In the genomic region with DNA sequence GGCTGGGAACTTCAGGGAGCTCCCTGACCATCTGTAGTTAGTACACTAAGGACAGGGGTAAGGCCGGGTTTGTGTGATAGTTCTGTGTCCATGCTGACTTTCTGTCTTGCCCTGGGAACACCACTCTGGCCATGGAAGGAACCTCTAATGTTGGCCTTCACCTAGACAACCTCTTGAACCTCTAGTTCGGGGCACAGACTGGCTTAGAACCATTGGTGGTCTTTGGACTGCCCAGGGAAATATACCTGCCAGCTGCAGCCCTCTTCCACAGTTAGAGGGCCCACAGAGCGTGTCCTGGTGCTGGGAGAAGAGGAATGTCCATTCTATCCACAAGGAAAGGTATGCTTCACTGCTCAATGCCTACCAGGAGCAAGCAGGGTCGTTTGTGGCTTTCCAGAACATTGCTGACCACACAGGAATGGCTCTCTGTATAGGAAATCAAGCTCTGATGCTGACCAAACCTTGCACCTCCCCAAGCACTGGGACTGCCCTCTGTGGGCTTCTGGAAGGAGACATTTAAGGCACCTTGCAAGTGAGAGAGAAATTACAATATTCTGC, we compare ENCODE assay signal across 20 cellular contexts.
A peak's percentile ranks its signal among the peaks of the same experiment; 100 is the strongest.
DNase-seq lines count a peak whose midpoint lies in the region; ATAC-seq, FAIRE-seq and TF ChIP-seq lines count a peak whose summit lies in the region.
"Had no signal": no experiment of that assay in that cellular context is flagged by ENCODE, and none has a peak within 500 bp of the region (broad histone marks: within the 10 kb centered on the region; RNA-seq: fewer than 3 reads in every experiment).

No MANE protein-coding gene starts in this region.

- no peak overlapping the region for H3K27ac Mint-ChIP-seq in endodermal cell
- H3K27ac Mint-ChIP-seq: CD4-positive, alpha-beta memory T cell; HFFc6 had no signal

- no peaks in the 10 kb centered on the region for H3K9me3 ChIP-seq in BLaER1 treated with 17β-estradiol and CSF1 and Interleukin-3, amounts not matched to agents 10 nM and 100 nM (replicated peaks in 1 of 11)
- H3K9me3 ChIP-seq in endodermal cell (ENCODE audit: control insufficient read depth, low read length): no peaks in the 10 kb centered on the region
- no peaks in the 10 kb centered on the region for H3K9me3 ChIP-seq in sigmoid colon
- no peaks in the 10 kb centered on the region for H3K9me3 ChIP-seq in upper lobe of left lung
- H3K9me3 ChIP-seq: BE2C had no signal

- no peaks in the 10 kb centered on the region for H3K9me3 Mint-ChIP-seq in endodermal cell
- H3K9me3 Mint-ChIP-seq: CD14-positive monocyte; CD4-positive, alpha-beta memory T cell; HFFc6 had no signal

- H3K36me3 Mint-ChIP-seq in endodermal cell (ENCODE audit: low read depth): no peaks in the 10 kb centered on the region

- peaks cover 0 to 83% (median 61%) of the 10 kb centered on the region in 11 experiments; a peak in 13 of 22 replicates for H4K20me1 ChIP-seq in BLaER1 treated with 17β-estradiol and CSF1 and Interleukin-3, amounts not matched to agents 10 nM and 100 nM

- H3K27ac ChIP-seq in BLaER1 treated with 17β-estradiol and CSF1 and Interleukin-3, amounts not matched to agents 10 nM and 100 nM: no peak overlapping the region
- no peak overlapping the region for H3K27ac ChIP-seq in endodermal cell (ENCODE audit: low read depth, low read length)
- no peak overlapping the region for H3K27ac ChIP-seq in sigmoid colon
- peak overlapping the region in 1 of 4 donors; percentile 19 for H3K27ac ChIP-seq in upper lobe of left lung
- H3K27ac ChIP-seq: HL-60 had no signal

- peaks cover 0 to 46% (median 39%) of the 10 kb centered on the region in 10 experiments; a peak in 15 of 20 replicates for H3K4me1 ChIP-seq in BLaER1 treated with 17β-estradiol and CSF1 and Interleukin-3, amounts not matched to agents 10 nM and 100 nM
- H3K4me1 ChIP-seq in endodermal cell (ENCODE audit: control insufficient read depth, insufficient read depth, low read length) (no peaks in the 10 kb centered on the region), sigmoid colon (no peaks in the 10 kb centered on the region), upper lobe of left lung (peaks cover 0 to 16% (median 4%) of the 10 kb centered on the region in 4 donors)
- H3K4me1 ChIP-seq: BE2C had no signal

- intact Hi-C loops in sigmoid colon (cut with DNase I): no loop called here

- H3K36me3 ChIP-seq in BLaER1 treated with 17β-estradiol and CSF1 and Interleukin-3, amounts not matched to agents 10 nM and 100 nM: peaks cover 4 to 94% (median 78%) of the 10 kb centered on the region in 11 experiments; a peak in 21 of 22 replicates
- H3K36me3 ChIP-seq in endodermal cell (ENCODE audit: control insufficient read depth, insufficient read depth, low read length) (no peaks in the 10 kb centered on the region), sigmoid colon (peaks cover 0 to 33% (median 2%) of the 10 kb centered on the region in 4 donors), upper lobe of left lung (peaks cover 0 to 23% (median 0%) of the 10 kb centered on the region in 4 donors)

- no peak overlapping the region for H3K4me3 Mint-ChIP-seq in endodermal cell
- H3K4me3 Mint-ChIP-seq: CD14-positive monocyte; CD4-positive, alpha-beta memory T cell; HFFc6 had no signal

- no peak overlapping the region for H3K9ac ChIP-seq in BLaER1 treated with 17β-estradiol and CSF1 and Interleukin-3, amounts not matched to agents 10 nM and 100 nM
- H3K9ac ChIP-seq in endodermal cell (ENCODE audit: extremely low read depth, low read length, poor library complexity, severe bottlenecking): no peak overlapping the region

- peak overlapping the region in 8 of 11 experiments; percentile 5 to 56 (median 31); a peak in 9 of 22 replicates for H3K4me2 ChIP-seq in BLaER1 treated with 17β-estradiol and CSF1 and Interleukin-3, amounts not matched to agents 10 nM and 100 nM

- H3K4me3 ChIP-seq in BLaER1 treated with 17β-estradiol and CSF1 and Interleukin-3, amounts not matched to agents 10 nM and 100 nM: no peak overlapping the region
- H3K4me3 ChIP-seq in endodermal cell (ENCODE audit: low read length) (no peak overlapping the region), sigmoid colon (no peak overlapping the region), upper lobe of left lung (no peak overlapping the region)

- TF ChIP-seq POLR2A in sigmoid colon (IDR thresholded peaks at IDR 0.05) (no peak), GM12892 (IDR thresholded peaks at IDR 0.05; ENCODE audit: low read depth, low read length) (no peak), upper lobe of left lung (IDR thresholded peaks at IDR 0.05) (no peak)

- H3K4me1 Mint-ChIP-seq in endodermal cell: peaks cover 9% of the 10 kb centered on the region
- H3K4me1 Mint-ChIP-seq: CD14-positive monocyte; CD4-positive, alpha-beta memory T cell had no signal

- no peaks in the 10 kb centered on the region for H3K27me3 ChIP-seq in BLaER1 treated with 17β-estradiol and CSF1 and Interleukin-3, amounts not matched to agents 10 nM and 100 nM
- H3K27me3 ChIP-seq in endodermal cell (ENCODE audit: control insufficient read depth, insufficient read depth, low read length, poor library complexity, severe bottlenecking): no peaks in the 10 kb centered on the region
- no peaks in the 10 kb centered on the region for H3K27me3 ChIP-seq in sigmoid colon
- no peaks in the 10 kb centered on the region for H3K27me3 ChIP-seq in upper lobe of left lung
- H3K27me3 ChIP-seq: BE2C had no signal

- peak; percentile 13 for DNase-seq in endodermal cell
- peak; percentile 42 for DNase-seq in kidney tubule cell (ENCODE audit: low spot score)
- peak; percentile 14 for DNase-seq in sigmoid colon
- no peak for DNase-seq in GM12892 (ENCODE audit: insufficient read length)
- DNase-seq in activated CD4-positive, alpha-beta T cell treated with anti-CD3 and anti-CD28 coated beads, Interleukin-2, amount 50 U/mL, for 48 hours: no peak
- DNase-seq in upper lobe of left lung: no peak
- DNase-seq: ACHN; BE2C; CD4-positive, alpha-beta memory T cell; DMS153; DND-41; EL; GOT3; H7; HFFc6 had no signal

- TF ChIP-seq EP300 in sigmoid colon (IDR thresholded peaks at IDR 0.05): no peak
- no peak for TF ChIP-seq EP300 in upper lobe of left lung (IDR thresholded peaks at IDR 0.05)

- FAIRE-seq in GM12892 (lab: Jason Lieb, UNC): no peak
- FAIRE-seq: GM12891 had no signal

- TF ChIP-seq CTCF in endodermal cell (conservative IDR thresholded peaks at IDR 0.05): no peak
- no peak for TF ChIP-seq CTCF in sigmoid colon (IDR thresholded peaks at IDR 0.05)
- no peak for TF ChIP-seq CTCF in upper lobe of left lung (IDR thresholded peaks at IDR 0.05)

- no peak for ATAC-seq in upper lobe of left lung (ENCODE audit: low FRiP score in 2 of 2)
- ATAC-seq: HCT116 had no signal

- WGBS in endodermal cell (ENCODE audit: insufficient coverage in 1 of 2, insufficient read length in 1 of 2), 2 experiments: 88 to 89% methylated on average over 3 to 4 of the region's 4 CpGs
- WGBS in sigmoid colon, 2 donors: 87 to 88% methylated on average over 4 of the region's 4 CpGs
- 91 to 95% methylated on average over 3 to 4 of the region's 4 CpGs for WGBS in upper lobe of left lung, 2 donors

- peaks cover 2% of the 10 kb centered on the region for H3K27me3 Mint-ChIP-seq in endodermal cell (ENCODE audit: insufficient read depth)
- H3K27me3 Mint-ChIP-seq: CD4-positive, alpha-beta memory T cell had no signal

Comparison
In these comparisons a context has a peak if more than half of its experiments do, and no peak if none do; other contexts are left out.
1. DNase-seq: peak in endodermal cell (single experiment), kidney tubule cell (single experiment) and sigmoid colon (single experiment); none in GM12892 (single experiment), activated CD4-positive, alpha-beta T cell treated with anti-CD3 and anti-CD28 coated beads, Interleukin-2, amount 50 U/mL, for 48 hours (0 of 2) and upper lobe of left lung (0 of 2).